Comparison of ENCODE assay signal across 8 cellular contexts in the genomic region with DNA sequence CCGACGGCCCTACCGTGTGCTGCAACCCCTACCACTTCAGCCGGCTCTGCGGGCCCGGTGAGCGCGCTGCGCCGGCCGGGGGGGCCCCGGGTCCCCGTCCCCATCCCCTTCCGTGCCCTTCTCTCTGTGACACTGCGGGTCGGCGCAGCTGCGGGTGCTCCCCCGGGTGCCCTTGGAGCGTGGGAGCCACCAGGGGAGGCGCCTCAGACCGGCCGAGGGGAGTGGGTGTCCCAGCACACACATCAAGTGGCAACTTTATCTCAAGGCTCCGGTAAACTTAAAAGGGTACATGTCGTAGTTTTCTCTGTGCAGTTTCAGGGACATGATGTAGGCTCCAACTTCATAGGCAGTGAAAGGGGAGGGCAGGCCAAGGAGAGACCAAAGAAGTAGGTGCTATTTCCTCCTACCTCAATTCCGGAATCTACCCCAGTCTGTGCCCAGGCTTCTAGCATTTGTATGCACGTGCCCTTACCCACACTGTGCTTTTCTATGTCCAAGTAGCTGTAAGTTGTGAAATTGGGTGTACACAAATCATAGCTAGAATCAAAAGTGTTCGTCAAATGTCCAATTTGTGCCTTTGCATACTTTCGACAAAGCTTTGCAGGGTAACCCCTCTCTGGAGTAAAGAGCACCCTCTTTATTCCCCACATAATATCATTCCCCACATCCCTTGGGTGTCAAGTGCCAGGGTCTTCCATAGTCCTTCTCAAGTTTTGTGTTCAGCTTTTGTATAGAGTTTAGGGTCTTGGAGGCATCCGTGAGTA. TPM values are rescaled to one million over a fixed set of nuclear protein-coding genes. Genes with fewer than 3 reads are reported as not detected.
DNase-seq lines count a peak whose midpoint lies in the region; ATAC-seq and TF ChIP-seq lines count a peak whose summit lies in the region.

No MANE protein-coding gene starts in this region.

- TF ChIP-seq CTCF in 22Rv1 (IDR thresholded peaks at IDR 0.05): no peak
- no peak for TF ChIP-seq CTCF in MCF 10A (IDR thresholded peaks at IDR 0.05; ENCODE audit: unreplicated experiment)
- no peak for TF ChIP-seq CTCF in mesothelial cell of epicardium (IDR thresholded peaks at IDR 0.05; ENCODE audit: unreplicated experiment)

- no peak overlapping the region for H3K27ac Mint-ChIP-seq in MCF 10A (ENCODE audit: low read depth, unreplicated experiment)
- peak overlapping the region; percentile 91 for H3K27ac Mint-ChIP-seq in mesothelial cell of epicardium

- H3K9me3 Mint-ChIP-seq in MCF 10A (ENCODE audit: unreplicated experiment) (no peaks in the 10 kb centered on the region), mesothelial cell of epicardium (no peaks in the 10 kb centered on the region)

- H3K36me3 Mint-ChIP-seq in MCF 10A (ENCODE audit: insufficient read depth, unreplicated experiment) (no peaks in the 10 kb centered on the region), mesothelial cell of epicardium (peaks cover 29% of the 10 kb centered on the region)

- peaks cover 32% of the 10 kb centered on the region for H3K4me1 ChIP-seq in HUES48 (ENCODE audit: control insufficient read depth, insufficient read depth, low read length)

- POLR2A ChIA-PET in MCF 10A (lab: Yijun Ruan, JAX): interaction anchor here (0.7 to 1.4 kb wide), 2 partner anchors 43 to 1093 kb away, joined by 3 read pairs; a partner anchor contains a TSS

- H3K9me3 ChIP-seq in HUES48 (ENCODE audit: control insufficient read depth, insufficient read depth, low read length): no peaks in the 10 kb centered on the region

- H3K36me3 ChIP-seq in HUES48 (ENCODE audit: control insufficient read depth, insufficient read depth, low read length): no peaks in the 10 kb centered on the region

- CTCF ChIA-PET in MCF 10A (lab: Yijun Ruan, JAX): interaction anchor here (0.6 to 1.1 kb wide), 2 partner anchors 11 to 18 kb away, joined by 3 to 4 read pairs; no protein-coding TSS in a partner anchor

- ATAC-seq in GM21381 (IDR thresholded peaks at IDR 0.05; ENCODE audit: unreplicated experiment) (no peak), HG03378 (IDR thresholded peaks at IDR 0.05; ENCODE audit: unreplicated experiment) (no peak), left lobe of liver (no peak)

- intact Hi-C loops in MCF 10A (cut with micrococcal nuclease): loop anchor here (5.0 kb wide), 1 partner anchor 148 kb away; no protein-coding TSS in a partner anchor

- DNase-seq in MCF 10A (ENCODE audit: unreplicated experiment): no peak
- no peak for DNase-seq in mesothelial cell of epicardium (ENCODE audit: low spot score in 2 of 2, unreplicated experiment in 2 of 2)
- no peak for DNase-seq in pons (ENCODE audit: low spot score)
- DNase-seq in left lobe of liver (ENCODE audit: low spot score): no peak

- H3K27me3 Mint-ChIP-seq in MCF 10A (ENCODE audit: insufficient read depth, unreplicated experiment): peaks cover 18% of the 10 kb centered on the region
- H3K27me3 Mint-ChIP-seq in mesothelial cell of epicardium (ENCODE audit: low read depth): no peaks in the 10 kb centered on the region

- H3K4me3 ChIP-seq in HUES48 (ENCODE audit: low read depth, low read length): peak overlapping the region; percentile 87

- BruUV-seq in MCF 10A (replicated peaks; lab: Mats Ljungman, UMichigan): no TSS peak

- peak overlapping the region; percentile 99 for H3K27ac ChIP-seq in 22Rv1
- H3K27ac ChIP-seq in HUES48 (ENCODE audit: low read depth, low read length): no peak overlapping the region

- H3K9ac ChIP-seq in HUES48 (ENCODE audit: low read depth, low read length): no peak overlapping the region

- peaks cover 6% of the 10 kb centered on the region for H3K4me1 Mint-ChIP-seq in MCF 10A (ENCODE audit: insufficient read depth, unreplicated experiment)
- peaks cover 46% of the 10 kb centered on the region for H3K4me1 Mint-ChIP-seq in mesothelial cell of epicardium

- H3K4me3 Mint-ChIP-seq in MCF 10A (ENCODE audit: unreplicated experiment) (peak overlapping the region; percentile 20), mesothelial cell of epicardium (peak overlapping the region; percentile 94)

- H3K27me3 ChIP-seq in HUES48 (ENCODE audit: control insufficient read depth, insufficient read depth, low read length): peaks cover 44% of the 10 kb centered on the region

RNA-seq across cellular contexts. Expression of a gene that starts 2.2 kb away (rescaled TPM):
- not detected in 2 replicates for total RNA-seq in MCF 10A (2022)
- 164 to 176 TPM (median 176 TPM) in 3 replicates for total RNA-seq in mesothelial cell of epicardium
- 16.2 TPM for total RNA-seq in left lobe of liver

Comparison
In these comparisons a context has a peak if more than half of its experiments do, and no peak if none do; other contexts are left out.
1. RNA of a gene that starts 2.2 kb away (total RNA-seq): 164 to 176 TPM in mesothelial cell of epicardium and 16.2 TPM in left lobe of liver (single experiment); not detected in MCF 10A; every median in the first group is over 10 times any median in the second.